1 cellular context compared by ENCODE assay signal in the genomic region with DNA sequence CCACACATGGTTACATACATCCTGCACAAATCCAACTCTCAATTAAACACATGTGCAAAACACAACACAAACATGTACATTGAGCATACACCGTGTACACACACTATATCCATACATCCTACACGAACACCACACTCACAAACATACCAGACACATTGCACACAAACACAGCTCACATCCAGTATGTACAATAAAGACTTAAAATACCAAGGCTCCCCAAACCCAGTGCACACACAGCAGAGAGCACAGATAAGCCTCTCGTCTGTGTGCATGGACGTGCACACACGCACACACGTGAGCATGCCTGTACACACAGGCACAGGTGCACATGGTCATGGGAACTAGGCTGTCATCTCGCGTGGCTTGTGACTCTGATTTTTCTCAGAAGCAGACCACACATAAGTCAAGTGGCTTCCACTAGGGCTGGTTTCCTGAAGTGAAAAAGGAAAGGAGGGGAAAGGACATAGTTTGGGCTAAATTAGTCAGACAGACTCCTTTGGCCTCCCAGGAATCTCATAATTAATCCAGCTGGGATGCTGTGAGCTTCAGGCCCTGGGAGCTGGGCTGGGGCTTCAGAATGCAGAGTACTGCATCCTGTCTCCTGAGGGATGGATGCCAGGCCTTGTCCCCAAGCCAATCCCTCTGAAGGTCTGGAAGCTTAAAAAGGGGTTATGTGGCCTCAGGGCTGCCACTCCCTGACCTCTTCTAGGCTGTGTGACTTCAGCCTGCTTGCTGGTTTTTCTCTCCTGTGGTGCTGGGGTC.
TF ChIP-seq lines count a peak whose summit lies in the region.

No MANE protein-coding gene starts in this region.

TF ChIP-seq in GM12891, 5 proteins besides CTCF, POLR2A, EP300 and RAD21:
- TF ChIP-seq POLR2AphosphoS5 (IDR thresholded peaks at IDR 0.05; ENCODE audit: low read depth, low read length) (no peak), TAF1 (IDR thresholded peaks at IDR 0.05; ENCODE audit: low read depth, low read length) (no peak)
